ENCODE assay signal across 1 cellular context in the genomic region with DNA sequence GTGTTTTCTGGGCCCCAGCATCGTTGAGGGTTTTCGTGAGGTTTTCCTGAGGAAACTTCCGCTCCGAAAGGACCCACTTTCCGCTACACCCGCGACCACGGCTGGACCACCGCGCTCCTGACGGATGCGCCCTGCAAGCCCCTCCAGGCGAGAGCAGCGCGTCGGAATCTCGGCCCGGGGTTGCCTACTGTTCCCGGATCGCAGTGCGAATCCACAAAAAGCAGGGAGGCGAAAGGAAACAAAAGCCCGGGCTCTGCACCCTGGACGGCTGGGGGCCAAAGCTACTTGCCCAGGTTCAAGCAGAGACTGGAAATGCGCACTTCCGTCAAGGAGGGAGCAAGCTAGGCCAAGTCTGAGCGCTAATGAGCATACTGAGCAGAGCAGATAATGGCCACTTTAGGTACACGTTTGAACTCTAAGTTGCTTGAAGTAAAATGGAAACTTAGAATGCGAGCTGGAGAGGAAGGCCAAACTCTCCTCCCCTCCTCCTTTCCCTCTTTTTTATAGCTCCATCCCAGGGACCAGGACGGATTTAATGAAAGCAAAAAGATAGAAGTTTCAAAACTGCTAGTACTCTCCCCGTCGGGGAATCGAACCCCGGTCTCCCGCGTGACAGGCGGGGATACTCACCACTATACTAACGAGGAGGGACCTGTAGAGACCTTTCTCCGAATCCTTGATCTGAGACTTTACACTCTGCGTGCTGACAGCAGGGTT.
TF ChIP-seq lines count a peak whose summit lies in the region.

No MANE protein-coding gene starts in this region.

TF ChIP-seq in HepG2, 621 proteins besides CTCF, POLR2A, EP300 and RAD21 (continued from another document):
- TF ChIP-seq, protein P1, sequence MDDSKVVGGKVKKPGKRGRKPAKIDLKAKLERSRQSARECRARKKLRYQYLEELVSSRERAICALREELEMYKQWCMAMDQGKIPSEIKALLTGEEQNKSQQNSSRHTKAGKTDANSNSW (CRISPR knock-in tag; IDR thresholded peaks at IDR 0.05; ENCODE audit: borderline replicate concordance), result no peak
- TF ChIP-seq ZC3H4 (CRISPR knock-in tag; IDR thresholded peaks at IDR 0.05; ENCODE audit: borderline replicate concordance), result no peak
